In genomic region chr9:68706579-68707201, GRCh38 we compare ENCODE assay signal across 9 cellular contexts. TPM values are rescaled to one million over a fixed set of nuclear protein-coding genes. Genes with fewer than 3 reads are reported as not detected.
A peak's percentile ranks its signal among the peaks of the same experiment; 100 is the strongest.
DNase-seq lines count a peak whose midpoint lies in the region; ATAC-seq, FAIRE-seq and TF ChIP-seq lines count a peak whose summit lies in the region.
"Had no signal": no experiment of that assay in that cellular context is flagged by ENCODE, and none has a peak within 500 bp of the region (broad histone marks: within the 10 kb centered on the region; RNA-seq: fewer than 3 reads in every experiment).

No MANE protein-coding gene starts in this region.

- TSS peak; percentile 53 for BruUV-seq in GM12878 (replicated peaks; lab: Mats Ljungman, UMichigan)

- peaks cover 74% of the 10 kb centered on the region for H3K27me3 Mint-ChIP-seq in activated CD8-positive, alpha-beta memory T cell treated with anti-CD3 and anti-CD28 coated beads, Interleukin-2, amount 10 ng/mL, durations not matched to agents 7 days and 5 days

- intact Hi-C loops in GM12878 (cut with micrococcal nuclease; ENCODE audit: unreplicated experiment): loop anchor here (1.0 to 5.0 kb wide), 7 partner anchors 54 to 291 kb away; no protein-coding TSS in a partner anchor

- peaks cover 6% of the 10 kb centered on the region for H3K4me1 Mint-ChIP-seq in activated CD8-positive, alpha-beta memory T cell treated with anti-CD3 and anti-CD28 coated beads, Interleukin-2, amount 10 ng/mL, durations not matched to agents 7 days and 5 days

- peak overlapping the region; percentile 72 for H3K27ac ChIP-seq in GM12878 (ENCODE audit: control insufficient read depth, insufficient read depth)
- H3K27ac ChIP-seq in RWPE1: no peak overlapping the region

- H3K27me3 ChIP-seq in GM12878 (replicated peaks in 1 of 2; ENCODE audit: control insufficient read depth in 2 of 2, insufficient read depth in 2 of 2, low read length in 1 of 2) (peaks cover 3 to 5% of the 10 kb centered on the region in 2 experiments; a peak in 3 of 4 replicates), neuron (ENCODE audit: insufficient read depth, low read length) (no peaks in the 10 kb centered on the region)

- H3K9me3 Mint-ChIP-seq in activated CD8-positive, alpha-beta memory T cell treated with anti-CD3 and anti-CD28 coated beads, Interleukin-2, amount 10 ng/mL, durations not matched to agents 7 days and 5 days (ENCODE audit: low read depth): no peaks in the 10 kb centered on the region

- no peaks in the 10 kb centered on the region for H3K36me3 Mint-ChIP-seq in activated CD8-positive, alpha-beta memory T cell treated with anti-CD3 and anti-CD28 coated beads, Interleukin-2, amount 10 ng/mL, durations not matched to agents 7 days and 5 days

- no peak overlapping the region for H3K27ac Mint-ChIP-seq in activated CD8-positive, alpha-beta memory T cell treated with anti-CD3 and anti-CD28 coated beads, Interleukin-2, amount 10 ng/mL, durations not matched to agents 7 days and 5 days

- H4K20me1 ChIP-seq in GM12878 (ENCODE audit: control insufficient read depth, insufficient read depth): no peaks in the 10 kb centered on the region

- peak overlapping the region; percentile 72 for H3K4me3 Mint-ChIP-seq in activated CD8-positive, alpha-beta memory T cell treated with anti-CD3 and anti-CD28 coated beads, Interleukin-2, amount 10 ng/mL, durations not matched to agents 7 days and 5 days

- TF ChIP-seq POLR2A in GM12878 (IDR thresholded peaks at IDR 0.05; ENCODE audit: low read depth, low read length): no peak

- TF ChIP-seq RAD21 in GM12878 (IDR thresholded peaks at IDR 0.05; ENCODE audit: insufficient read depth, low read depth, low read length): peak; percentile 12; the same call in 1 of the 2 replicates

- TF ChIP-seq EP300 in GM12878 (IDR thresholded peaks at IDR 0.05; ENCODE audit: borderline replicate concordance in 1 of 2, control insufficient read depth in 1 of 2, low read depth in 2 of 2, low read length in 2 of 2): no peak

- RAD21 ChIA-PET in GM12878 (lab: Charles Lee; ENCODE audit: unreplicated experiment): interaction anchor here (0.7 to 2.2 kb wide), 7 partner anchors 56 to 320 kb away, joined by 3 to 7 read pairs (median 4); no protein-coding TSS in a partner anchor

- peak overlapping the region; percentile 73 for H3K9ac ChIP-seq in GM12878 (ENCODE audit: control insufficient read depth, insufficient read depth, low read length)

- 2% methylated on average over 13 of the region's 13 CpGs for WGBS in GM12878 (ENCODE audit: insufficient coverage, insufficient replicate concordance, low lambda C conversion rate, missing lambda C conversion rate)

- POLR2A ChIA-PET in GM12878 (lab: Charles Lee): interaction anchor here (1.0 kb wide), 1 partner anchor 57 kb away, joined by 3 read pairs; no protein-coding TSS in a partner anchor
- POLR2A ChIA-PET in RWPE1 (lab: Yijun Ruan, JAX; ENCODE audit: low non-redundant PET): no interaction called here

- H3K4me1 ChIP-seq in GM12878 (ENCODE audit: control insufficient read depth, insufficient read depth, low read length) (peaks cover 28% of the 10 kb centered on the region), neuron (ENCODE audit: insufficient read depth, low read length) (peaks cover 25% of the 10 kb centered on the region)

- FAIRE-seq in GM12878 (lab: Jason Lieb, UNC): peak; percentile 81

- no peak for DNase-seq in activated CD8-positive, alpha-beta memory T cell treated with anti-CD3 and anti-CD28 coated beads, Interleukin-2, amount 10 ng/mL, durations not matched to agents 7 days and 5 days
- DNase-seq in activated CD8-positive, alpha-beta memory T cell treated with anti-CD3 and anti-CD28 coated beads for 24 hours: no peak
- DNase-seq in GM12878 (ENCODE audit: low read depth, low spot score) (peak; percentile 63), KG1 (lab: John Stamatoyannopoulos, UW) (no peak), Kasumi-1 (lab: John Stamatoyannopoulos, UW) (no peak), RWPE1 (ENCODE audit: low spot score) (no peak)

- H3K36me3 ChIP-seq in GM12878 (ENCODE audit: control insufficient read depth in 2 of 2, insufficient read depth in 2 of 2, low read length in 1 of 2) (no peaks in the 10 kb centered on the region), neuron (ENCODE audit: insufficient read depth, low read length) (no peaks in the 10 kb centered on the region)

- peak overlapping the region; percentile 61 for H2AFZ ChIP-seq in GM12878 (ENCODE audit: control insufficient read depth, low read depth, low read length)
- H2AFZ ChIP-seq in neuron (ENCODE audit: low read depth, low read length): no peak overlapping the region

- CTCF ChIA-PET in activated CD8-positive, alpha-beta memory T cell treated with anti-CD3 and anti-CD28 coated beads, Interleukin-2, amount 10 ng/mL, durations not matched to agents 7 days and 5 days (lab: Charles Lee): no interaction called here
- CTCF ChIA-PET in GM12878 (lab: Yijun Ruan, JAX): interaction anchor here (0.9 to 1.7 kb wide), 7 partner anchors 70 to 293 kb away, joined by 3 to 5 read pairs (median 4); a partner anchor contains a TSS
- CTCF ChIA-PET in RWPE1 (lab: Yijun Ruan, JAX): no interaction called here

- H3K9me3 ChIP-seq in GM12878 (replicated peaks; ENCODE audit: control insufficient read depth, insufficient read depth, low read length) (no peaks in the 10 kb centered on the region; the same call in 2 of the 3 replicates), neuron (ENCODE audit: low read length) (no peaks in the 10 kb centered on the region)

- in situ Hi-C loops in GM12878 (cut with MboI): loop anchor here (10.0 kb wide), 1 partner anchor 288 kb away; no protein-coding TSS in a partner anchor

- SMC1A ChIA-PET in GM12878 (lab: Charles Lee; ENCODE audit: uncharacterized antibody, unreplicated experiment): interaction anchor here (0.7 to 1.9 kb wide), 8 partner anchors 14 to 291 kb away, joined by 3 to 7 read pairs (median 4); a partner anchor contains a TSS

- H3K4me3 ChIP-seq in GM12878 (peak overlapping the region; percentile 98), neuron (ENCODE audit: low read length) (peak overlapping the region; percentile 73)

- peak overlapping the region; percentile 86 for H3K4me2 ChIP-seq in GM12878 (ENCODE audit: control insufficient read depth, insufficient read depth)

- ATAC-seq in activated CD8-positive, alpha-beta memory T cell treated with anti-CD3 and anti-CD28 coated beads, Interleukin-2, amount 10 ng/mL, durations not matched to agents 7 days and 5 days: no peak
- peak; percentile 32 for ATAC-seq in HG03025 (IDR thresholded peaks at IDR 0.05; ENCODE audit: low FRiP score, unreplicated experiment)
- ATAC-seq in GM12878: peak; percentile 54

- H3K79me2 ChIP-seq in GM12878 (ENCODE audit: control insufficient read depth, insufficient read depth, low read length): peaks cover 44% of the 10 kb centered on the region

- TF ChIP-seq CTCF in GM12878 (IDR thresholded peaks at IDR 0.05 in 2 of 3, conservative IDR thresholded peaks at IDR 0.05 in 1 of 3; ENCODE audit: control insufficient read depth in 2 of 3, extremely low read depth in 1 of 3, insufficient read depth in 1 of 3, low read depth in 3 of 3, low read length in 3 of 3) (no peak), RWPE1 (conservative IDR thresholded peaks at IDR 0.05; ENCODE audit: low read depth) (no peak)

TF ChIP-seq in GM12878, 131 proteins besides CTCF, POLR2A, EP300 and RAD21 (continues in another document):
- TF ChIP-seq ATF3 (IDR thresholded peaks at IDR 0.05; ENCODE audit: borderline replicate concordance, extremely low read depth, low read depth, low read length) (no peak), EGR1 (IDR thresholded peaks at IDR 0.05; ENCODE audit: borderline replicate concordance in 1 of 2, low read depth in 2 of 2, low read length in 2 of 2) (0 out of 3 replicates have a peak, but pooled peaks of 1 of the 2 experiments have one; percentile 14), EED (IDR thresholded peaks at IDR 0.05; ENCODE audit: low read depth) (peak; percentile 73; the same call in 1 of the 2 replicates), EZH2 (IDR thresholded peaks at IDR 0.05; ENCODE audit: borderline replicate concordance, control insufficient read depth, low read depth, low read length) (no peak), CBX5 (IDR thresholded peaks at IDR 0.05; ENCODE audit: low read depth) (no peak), SUPT20H (IDR thresholded peaks at IDR 0.05; ENCODE audit: borderline replicate concordance, control insufficient read depth, low read depth, low read length) (no peak), FOS (IDR thresholded peaks at IDR 0.05; ENCODE audit: borderline replicate concordance, extremely low read depth, insufficient read length) (no peak)
- TF ChIP-seq, protein P1, sequence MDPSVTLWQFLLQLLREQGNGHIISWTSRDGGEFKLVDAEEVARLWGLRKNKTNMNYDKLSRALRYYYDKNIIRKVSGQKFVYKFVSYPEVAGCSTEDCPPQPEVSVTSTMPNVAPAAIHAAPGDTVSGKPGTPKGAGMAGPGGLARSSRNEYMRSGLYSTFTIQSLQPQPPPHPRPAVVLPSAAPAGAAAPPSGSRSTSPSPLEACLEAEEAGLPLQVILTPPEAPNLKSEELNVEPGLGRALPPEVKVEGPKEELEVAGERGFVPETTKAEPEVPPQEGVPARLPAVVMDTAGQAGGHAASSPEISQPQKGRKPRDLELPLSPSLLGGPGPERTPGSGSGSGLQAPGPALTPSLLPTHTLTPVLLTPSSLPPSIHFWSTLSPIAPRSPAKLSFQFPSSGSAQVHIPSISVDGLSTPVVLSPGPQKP (IDR thresholded peaks at IDR 0.05; ENCODE audit: low read depth, low read length): no peak

RNA-seq across cellular contexts. Expression of gene PIP5K1B, which starts 1.6 kb away (rescaled TPM):
- 10 to 100 TPM in 1 of 2 experiments, under 1 TPM in 1; 0.85 to 23.2 TPM for total RNA-seq in activated CD8-positive, alpha-beta memory T cell treated with anti-CD3 and anti-CD28 coated beads, Interleukin-2, amount 10 ng/mL, durations not matched to agents 7 days and 5 days
- total RNA-seq in GM12878 (2013; cell fraction: nucleolus; rRNA removed): 58.8 and 60.2 TPM in 2 replicates
- 10.2 and 10.4 TPM in 2 replicates for total RNA-seq in GM12878 (2014; rRNA removed)
- total RNA-seq in GM12878 (2014; rRNA removed; fragmentation: Illumina TruSeq; extraction: Trizol): 12.5 and 13.5 TPM in 2 replicates
- total RNA-seq in GM12878 (2021): 14.5 and 16.2 TPM in 2 replicates
- polyA plus RNA-seq in GM12878 (2011; ENCODE audit: low read depth): 6.0 TPM
- polyA plus RNA-seq in GM12878 (2011; rRNA removed): 16.3 and 18.2 TPM in 2 replicates
- polyA plus RNA-seq in GM12878 (2011; cell fraction: cytosol; rRNA removed): 9.2 and 11.8 TPM in 2 replicates
- 10.3 and 12.1 TPM in 2 replicates for polyA plus RNA-seq in GM12878 (2011; cell fraction: nucleus; rRNA removed)
- 5.7 and 6.0 TPM in 2 replicates for polyA plus RNA-seq in GM12878 (2012)
- polyA plus RNA-seq in GM12878 (2014; fragmentation: Illumina TruSeq; extraction: Trizol): 15.1 and 19.9 TPM in 2 replicates
- polyA plus RNA-seq in GM12878 (2014; fragmentation: Nextera tagmentation; extraction: Ambion mirVana): 10 to 100 TPM in 1 of 2 experiments, 1 to 10 TPM in 1; 6.8 to 10.9 TPM
- 8.7 and 9.7 TPM in 2 replicates for polyA plus RNA-seq in GM12878 (2014; rRNA removed)
- polyA plus RNA-seq in GM12878 (2016; fragmentation: Nextera tagmentation; extraction: Ambion mirVana): 1 to 10 TPM; 8.2 to 9.7 TPM
- 22.6 and 31.5 TPM in 2 replicates for polyA minus RNA-seq in GM12878 (2011; rRNA and poly(A)+ RNA removed)
- 4.9 and 5.4 TPM in 2 replicates for polyA minus RNA-seq in GM12878 (2011; cell fraction: cytosol; rRNA and poly(A)+ RNA removed)
- 42.6 and 75.8 TPM in 2 replicates for polyA minus RNA-seq in GM12878 (2011; cell fraction: nucleus; rRNA and poly(A)+ RNA removed)
- polyA plus RNA-seq: BJ had no signal
